8 cellular contexts compared by ENCODE assay signal in the genomic region with DNA sequence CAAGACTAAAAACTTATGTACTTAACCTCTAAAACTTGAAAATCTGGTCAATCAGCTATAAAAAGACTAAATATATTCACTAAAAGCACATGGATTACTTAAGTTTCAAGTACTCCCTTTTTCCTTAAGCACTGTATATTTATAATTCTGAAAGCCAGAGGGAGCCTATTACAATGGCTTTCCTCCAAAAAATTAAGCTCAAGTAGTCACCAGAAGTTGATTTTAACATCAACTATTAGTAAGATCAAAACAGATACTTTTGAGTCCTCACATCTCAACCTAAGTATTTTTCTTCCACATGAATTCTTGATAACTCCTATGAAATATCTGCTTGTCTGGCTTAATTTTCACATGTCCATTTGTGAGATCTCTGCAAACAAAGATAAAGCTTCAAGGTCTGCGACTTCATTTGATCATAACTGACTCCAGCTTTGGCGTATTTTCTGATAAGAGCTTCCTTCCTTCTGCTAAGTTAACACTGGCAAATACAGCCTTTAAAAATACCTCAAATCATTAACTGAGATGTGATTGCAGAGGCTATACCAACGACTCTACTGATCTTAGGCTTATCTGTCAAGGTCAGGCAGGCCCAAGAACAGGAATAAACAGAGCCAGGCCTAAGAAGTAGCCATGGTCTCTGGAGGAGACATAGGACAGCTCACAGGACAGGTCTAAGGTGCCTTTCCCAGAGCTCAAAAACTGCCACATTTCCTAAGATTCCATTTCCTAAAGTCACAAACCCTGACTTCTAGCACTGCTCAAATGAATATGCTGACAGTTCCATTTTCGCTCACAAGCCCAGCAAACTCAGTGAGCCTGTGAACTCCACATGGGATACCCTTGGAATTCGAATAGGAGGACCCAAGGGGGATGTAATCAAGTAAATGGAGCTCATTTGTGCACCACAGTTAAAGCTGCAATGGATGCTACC. TPM values are rescaled to one million over a fixed set of nuclear protein-coding genes. Genes with fewer than 3 reads are reported as not detected.
DNase-seq lines count a peak whose midpoint lies in the region; ATAC-seq and TF ChIP-seq lines count a peak whose summit lies in the region.

No MANE protein-coding gene starts in this region.

- DNase-seq in CD14-positive monocyte (ENCODE audit: low spot score) (no peak), M059J (ENCODE audit: low read depth) (peak; percentile 45), choroid plexus epithelial cell (ENCODE audit: low read depth) (peak; percentile 56), naive B cell (no peak), NCI-H526 treated with DMSO at 0.1 percent for 48 hours (lab: John Stamatoyannopoulos, UW) (no peak), NCI-H1930 (lab: John Stamatoyannopoulos, UW) (no peak)

- no peak overlapping the region for H3K4me3 Mint-ChIP-seq in CD14-positive monocyte
- peak overlapping the region in 7 of 8 donors; percentile 32 to 95 (median 71) for H3K4me3 Mint-ChIP-seq in naive B cell

- H3K9me3 Mint-ChIP-seq in CD14-positive monocyte (peaks cover 0 to 3% (median 0%) of the 10 kb centered on the region in 7 donors), naive B cell (peaks cover 0 to 6% (median 0%) of the 10 kb centered on the region in 7 donors)

- H3K27ac Mint-ChIP-seq in CD14-positive monocyte (peak overlapping the region in 5 of 7 donors; percentile 5 to 77 (median 20)), naive B cell (peak overlapping the region; percentile 83 to 97 (median 94))

- no peak for ATAC-seq in naive B cell (ENCODE audit: low read depth in 2 of 2)
- no peak for ATAC-seq in GM18867 (IDR thresholded peaks at IDR 0.05; ENCODE audit: unreplicated experiment)
- ATAC-seq in GM19324 (IDR thresholded peaks at IDR 0.05; ENCODE audit: low FRiP score, unreplicated experiment) = no peak

- TF ChIP-seq CTCF in CD14-positive monocyte (IDR thresholded peaks at IDR 0.05) = no peak
- peak; percentile 32 for TF ChIP-seq CTCF in choroid plexus epithelial cell (conservative IDR thresholded peaks at IDR 0.05; ENCODE audit: low read depth, low read length)

- H3K27me3 Mint-ChIP-seq in CD14-positive monocyte (ENCODE audit: low read depth in 3 of 3) (no peaks in the 10 kb centered on the region), naive B cell (no peaks in the 10 kb centered on the region)

- H3K36me3 Mint-ChIP-seq in CD14-positive monocyte = peaks cover 34 to 50% of the 10 kb centered on the region in 2 donors
- peaks cover 0 to 18% of the 10 kb centered on the region in 2 donors for H3K36me3 Mint-ChIP-seq in naive B cell

- intact Hi-C loops in CD14-positive monocyte (cut with micrococcal nuclease) = no loop called here

- H3K4me1 Mint-ChIP-seq in CD14-positive monocyte (peaks cover 54% of the 10 kb centered on the region), naive B cell (peaks cover 68 to 98% (median 91%) of the 10 kb centered on the region in 3 donors)

- no peak overlapping the region for H3K4me3 ChIP-seq in choroid plexus epithelial cell (ENCODE audit: low read depth, low read length)

RNA-seq across cellular contexts. Expression of gene SNX5, which starts 10.0 kb away (rescaled TPM):
- polyA plus RNA-seq in CD14-positive monocyte (10 to 100 TPM; 55.6 to 66.1 TPM), naive B cell (ENCODE audit: low read depth in 6 of 6) (100 to 1,000 TPM; 102 to 151 (median 122) TPM)
- total RNA-seq in M059J (2014; rRNA removed; shearing (Covaris generic)) = 107 and 165 TPM in 2 replicates

RNA-seq across cellular contexts. Expression of gene MGME1, which starts 10.2 kb away (rescaled TPM):
- polyA plus RNA-seq in CD14-positive monocyte = 10 to 100 TPM in 1 of 2 donors, 1 to 10 TPM in 1; 2.5 to 13.4 TPM
- 19.2 and 27.4 TPM in 2 replicates for total RNA-seq in M059J (2014; rRNA removed; shearing (Covaris generic))
- 10 to 100 TPM; 16.3 to 99.1 (median 43.2) TPM for polyA plus RNA-seq in naive B cell (ENCODE audit: low read depth in 6 of 6)

Comparison
In these comparisons a context has a peak if more than half of its experiments do, and no peak if none do; other contexts are left out.
1. DNase-seq: peak in M059J (single experiment) and choroid plexus epithelial cell (single experiment); none in CD14-positive monocyte (single experiment), naive B cell (single experiment), NCI-H526 treated with DMSO at 0.1 percent for 48 hours (single experiment) and NCI-H1930 (0 of 2).
2. H3K4me3 Mint-ChIP-seq: peak in naive B cell (7 of 8); none in CD14-positive monocyte (0 of 2).